ENCODE assay signal across 1 cellular context in the genomic region with DNA sequence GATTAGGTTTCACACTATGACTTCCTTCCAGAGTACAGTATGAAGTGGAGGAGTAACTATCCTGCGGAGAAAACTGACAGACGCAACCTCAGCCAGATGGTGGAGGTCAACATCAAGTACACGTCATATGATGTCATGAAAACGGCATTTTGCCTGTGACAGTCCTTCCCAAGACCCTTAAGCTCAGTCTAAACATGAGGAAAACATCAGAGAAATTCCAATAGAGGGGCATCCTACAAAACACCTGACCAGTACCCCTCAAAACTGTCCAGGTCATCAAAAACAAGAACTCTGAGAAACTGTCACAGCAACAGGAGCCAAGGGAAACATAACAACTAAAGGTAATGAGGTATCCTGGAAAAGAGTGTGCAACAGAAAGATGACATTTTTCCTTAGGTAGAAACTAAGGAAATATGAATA.
TF ChIP-seq lines count a peak whose summit lies in the region.

No MANE protein-coding gene starts in this region.

TF ChIP-seq in GM12878, 131 proteins besides CTCF, POLR2A, EP300 and RAD21 (continued from another document):
- TF ChIP-seq E2F8 (IDR thresholded peaks at IDR 0.05; ENCODE audit: low read depth, partially characterized antibody): no peak
- no peak for TF ChIP-seq NFYA (IDR thresholded peaks at IDR 0.05; ENCODE audit: borderline replicate concordance, low read depth, low read length)
- TF ChIP-seq KAT2A (conservative IDR thresholded peaks at IDR 0.05; ENCODE audit: control insufficient read depth, low read depth, low read length): no peak
- no peak for TF ChIP-seq ATF2 (IDR thresholded peaks at IDR 0.05; ENCODE audit: low read length)
- TF ChIP-seq RBBP5 (conservative IDR thresholded peaks at IDR 0.05): no peak
- TF ChIP-seq NR2F1 (conservative IDR thresholded peaks at IDR 0.05): no peak
TF ChIP-seq in GM12878: peak in this region for 0.
